In the genomic region with DNA sequence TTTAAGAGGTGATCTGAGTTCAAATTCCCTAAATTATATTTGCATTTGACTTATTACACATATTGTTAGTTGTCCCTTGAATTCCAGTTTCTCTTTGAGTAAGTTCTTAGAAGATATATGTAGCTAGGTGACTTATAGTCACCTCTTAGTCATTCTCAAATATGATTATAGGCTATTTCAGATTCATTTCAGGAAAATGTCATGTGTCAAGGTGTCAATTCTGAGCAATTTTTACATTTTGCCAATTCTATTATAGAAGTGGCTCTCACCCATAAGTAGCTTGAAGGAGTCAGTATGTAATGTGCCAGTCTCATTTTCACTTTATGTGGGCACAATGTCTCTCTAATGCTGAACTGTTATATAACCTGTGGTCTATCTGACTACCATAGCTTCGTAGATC, we compare ENCODE assay signal across 15 cellular contexts.
DNase-seq lines count a peak whose midpoint lies in the region; ATAC-seq lines count a peak whose summit lies in the region.
"Had no signal": no experiment of that assay in that cellular context is flagged by ENCODE, and none has a peak within 500 bp of the region (broad histone marks: within the 10 kb centered on the region; RNA-seq: fewer than 3 reads in every experiment).

No MANE protein-coding gene starts in this region.

- H3K27me3 Mint-ChIP-seq in activated naive CD4-positive, alpha-beta T cell treated with anti-CD3 and anti-CD28 coated beads, Interleukin-2, amount 10 ng/mL, durations not matched to agents 7 days and 5 days, result no peaks in the 10 kb centered on the region
- no peaks in the 10 kb centered on the region for H3K27me3 Mint-ChIP-seq in activated T-helper 17 cell treated with anti-CD3 and anti-CD28 coated beads, Interleukin-2, amount 50 U/mL, for 72 hours
- H3K27me3 Mint-ChIP-seq: CD4-positive, CD25-positive, alpha-beta regulatory T cell; IgD-negative memory B cell had no signal

- peaks cover 4 to 5% of the 10 kb centered on the region in 2 donors for H3K9me3 Mint-ChIP-seq in activated naive CD4-positive, alpha-beta T cell treated with anti-CD3 and anti-CD28 coated beads, Interleukin-2, amount 50 U/mL, for 72 hours
- H3K9me3 Mint-ChIP-seq in activated naive CD4-positive, alpha-beta T cell treated with anti-CD3 and anti-CD28 coated beads, Interleukin-2, amount 10 ng/mL, durations not matched to agents 7 days and 5 days, result peaks cover 2% of the 10 kb centered on the region
- peaks cover 8% of the 10 kb centered on the region for H3K9me3 Mint-ChIP-seq in activated T-helper 17 cell treated with anti-CD3 and anti-CD28 coated beads, Interleukin-2, amount 50 U/mL, for 72 hours

- no peak for DNase-seq in activated naive CD4-positive, alpha-beta T cell treated with anti-CD3 and anti-CD28 coated beads, Interleukin-2, amount 50 U/mL, for 72 hours (ENCODE audit: low spot score in 2 of 2)
- DNase-seq in activated naive CD4-positive, alpha-beta T cell treated with anti-CD3 and anti-CD28 coated beads, Interleukin-2, amount 10 ng/mL, durations not matched to agents 7 days and 5 days, result no peak
- no peak for DNase-seq in NCI-H1930 (lab: John Stamatoyannopoulos, UW)
- no peak for DNase-seq in NCI-H510A treated with DMSO at 0.1 percent for 48 hours (lab: John Stamatoyannopoulos, UW)
- no peak for DNase-seq in NCI-H345 treated with DMSO at 0.1 percent for 48 hours (lab: John Stamatoyannopoulos, UW; ENCODE audit: unreplicated experiment)
- DNase-seq: Caco-2; CD4-positive, CD25-positive, alpha-beta regulatory T cell; MV-4-11; NCI-H345; NCI-H526; Peyer's patch; T-helper 1 cell had no signal

- no peaks in the 10 kb centered on the region for H3K36me3 Mint-ChIP-seq in activated naive CD4-positive, alpha-beta T cell treated with anti-CD3 and anti-CD28 coated beads, Interleukin-2, amount 50 U/mL, for 72 hours
- no peaks in the 10 kb centered on the region for H3K36me3 Mint-ChIP-seq in activated naive CD4-positive, alpha-beta T cell treated with anti-CD3 and anti-CD28 coated beads, Interleukin-2, amount 10 ng/mL, durations not matched to agents 7 days and 5 days
- no peaks in the 10 kb centered on the region for H3K36me3 Mint-ChIP-seq in activated T-helper 17 cell treated with anti-CD3 and anti-CD28 coated beads, Interleukin-2, amount 50 U/mL, for 72 hours (ENCODE audit: low read depth)
- H3K36me3 Mint-ChIP-seq: CD4-positive, CD25-positive, alpha-beta regulatory T cell; IgD-negative memory B cell had no signal

- ATAC-seq in activated naive CD4-positive, alpha-beta T cell treated with anti-CD3 and anti-CD28 coated beads, Interleukin-2, amount 50 U/mL, for 72 hours, result peak; percentile 66 to 91
- ATAC-seq in HG02610 (IDR thresholded peaks at IDR 0.05; ENCODE audit: unreplicated experiment), result peak; percentile 72
- ATAC-seq in activated T-helper 17 cell treated with anti-CD3 and anti-CD28 coated beads, Interleukin-2, amount 50 U/mL, for 72 hours (replicated peaks), result peak; percentile 19

- no peaks in the 10 kb centered on the region for H3K4me1 Mint-ChIP-seq in activated naive CD4-positive, alpha-beta T cell treated with anti-CD3 and anti-CD28 coated beads, Interleukin-2, amount 10 ng/mL, durations not matched to agents 7 days and 5 days
- no peaks in the 10 kb centered on the region for H3K4me1 Mint-ChIP-seq in activated T-helper 17 cell treated with anti-CD3 and anti-CD28 coated beads, Interleukin-2, amount 50 U/mL, for 72 hours
- H3K4me1 Mint-ChIP-seq: CD4-positive, CD25-positive, alpha-beta regulatory T cell; IgD-negative memory B cell had no signal

- H3K27ac Mint-ChIP-seq in activated naive CD4-positive, alpha-beta T cell treated with anti-CD3 and anti-CD28 coated beads, Interleukin-2, amount 50 U/mL, for 72 hours, result no peak overlapping the region
- no peak overlapping the region for H3K27ac Mint-ChIP-seq in activated naive CD4-positive, alpha-beta T cell treated with anti-CD3 and anti-CD28 coated beads, Interleukin-2, amount 10 ng/mL, durations not matched to agents 7 days and 5 days
- no peak overlapping the region for H3K27ac Mint-ChIP-seq in activated T-helper 17 cell treated with anti-CD3 and anti-CD28 coated beads, Interleukin-2, amount 50 U/mL, for 72 hours
- H3K27ac Mint-ChIP-seq: CD4-positive, CD25-positive, alpha-beta regulatory T cell; IgD-negative memory B cell had no signal

- H3K4me3 Mint-ChIP-seq in activated naive CD4-positive, alpha-beta T cell treated with anti-CD3 and anti-CD28 coated beads, Interleukin-2, amount 10 ng/mL, durations not matched to agents 7 days and 5 days, result no peak overlapping the region
- no peak overlapping the region for H3K4me3 Mint-ChIP-seq in activated T-helper 17 cell treated with anti-CD3 and anti-CD28 coated beads, Interleukin-2, amount 50 U/mL, for 72 hours
- H3K4me3 Mint-ChIP-seq: CD4-positive, CD25-positive, alpha-beta regulatory T cell; IgD-negative memory B cell had no signal

- CTCF ChIA-PET in activated naive CD4-positive, alpha-beta T cell treated with anti-CD3 and anti-CD28 coated beads, Interleukin-2, amount 10 ng/mL, durations not matched to agents 7 days and 5 days (lab: Charles Lee), result interaction anchor here (0.6 kb wide), 1 partner anchor 98 kb away, joined by 3 read pairs; no protein-coding TSS in a partner anchor

Comparison
In these comparisons a context has a peak if more than half of its experiments do, and no peak if none do; other contexts are left out.
1. ATAC-seq: peak in every context shown above with its lines; median percentile 78 in activated naive CD4-positive, alpha-beta T cell treated with anti-CD3 and anti-CD28 coated beads, Interleukin-2, amount 50 U/mL, for 72 hours; 72 in HG02610; 19 in activated T-helper 17 cell treated with anti-CD3 and anti-CD28 coated beads, Interleukin-2, amount 50 U/mL, for 72 hours.